ENCODE assay signal across 29 cellular contexts in the genomic region with DNA sequence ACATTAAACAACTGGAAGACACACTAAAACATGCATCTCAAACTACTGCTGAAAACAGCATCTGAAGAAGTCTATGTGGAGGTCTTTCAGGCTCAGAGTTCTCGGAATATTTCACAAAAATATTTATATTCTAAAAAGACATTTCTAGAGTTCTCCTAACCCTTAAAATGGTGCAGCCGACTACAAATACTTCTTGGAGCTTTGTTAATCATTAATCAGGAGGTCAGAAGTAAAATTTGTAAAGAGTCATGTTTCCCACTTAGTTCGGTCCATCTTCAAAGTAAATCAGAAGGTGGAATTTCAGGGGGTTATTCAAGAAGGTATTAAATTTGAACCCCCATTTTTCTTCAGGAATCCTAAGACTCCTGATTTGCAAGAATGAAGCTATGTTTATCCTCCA.
"Had no signal": no experiment of that assay in that cellular context is flagged by ENCODE, and none has a peak within 500 bp of the region (broad histone marks: within the 10 kb centered on the region; RNA-seq: fewer than 3 reads in every experiment).

No MANE protein-coding gene starts in this region.

- H3K4me3 ChIP-seq: adrenal gland, body of pancreas, esophagus muscularis mucosa, gastroesophageal sphincter, heart right ventricle had no signal

- DNase-seq: activated CD4-positive, alpha-beta memory T cell treated with anti-CD3 and anti-CD28 coated beads for 36 hours; activated CD4-positive, alpha-beta T cell treated with anti-CD3 and anti-CD28 coated beads for 36 hours; activated CD4-positive, alpha-beta T cell treated with anti-CD3 and anti-CD28 coated beads, Interleukin-2, amount 10 ng/mL, durations not matched to agents 24 days and 14 days; activated CD4-positive, CD25-positive, alpha-beta regulatory T cell; activated CD4-positive, CD25-positive, alpha-beta regulatory T cell treated with anti-CD3 and anti-CD28 coated beads, Interleukin-2, amount 50 U/mL, for 72 hours; activated CD8-positive, alpha-beta memory T cell treated with anti-CD3 and anti-CD28 coated beads, Interleukin-2, amount 10 ng/mL, durations not matched to agents 7 days and 5 days; activated CD8-positive, alpha-beta memory T cell treated with anti-CD3 and anti-CD28 coated beads, Interleukin-2, amount 50 U/mL, for 4 hours; activated CD8-positive, alpha-beta T cell treated with anti-CD3 and anti-CD28 coated beads, Interleukin-2, amount 10 ng/mL, durations not matched to agents 7 days and 5 days; activated effector memory CD4-positive, alpha-beta T cell treated with anti-CD3 and anti-CD28 coated beads, Interleukin-2, amount 50 U/mL, for 16 hours; activated naive CD4-positive, alpha-beta T cell treated with anti-CD3 and anti-CD28 coated beads for 36 hours; activated naive CD8-positive, alpha-beta T cell treated with anti-CD3 and anti-CD28 coated beads for 36 hours; activated naive CD8-positive, alpha-beta T cell treated with anti-CD3 and anti-CD28 coated beads, Interleukin-2, amount 50 U/mL, for 24 hours; activated T-cell treated with anti-CD3 and anti-CD28 coated beads, Interleukin-2, amount 50 U/mL, for 1 hour; activated T-cell treated with anti-CD3 and anti-CD28 coated beads, Interleukin-2, amount 50 U/mL, for 48 hours; adrenal gland; amygdala; aorta; body of pancreas; caudate nucleus; cortex of kidney; dermis blood vessel endothelial cell; effector CD4-positive, alpha-beta T cell; effector memory CD8-positive, alpha-beta T cell; erythroblast; foreskin melanocyte; heart right ventricle; T-helper 2 cell had no signal

- ATAC-seq: activated CD4-positive, alpha-beta T cell treated with anti-CD3 and anti-CD28 coated beads for 36 hours; activated CD8-positive, alpha-beta memory T cell treated with anti-CD3 and anti-CD28 coated beads, Interleukin-2, amount 10 ng/mL, durations not matched to agents 7 days and 5 days; activated CD8-positive, alpha-beta T cell treated with anti-CD3 and anti-CD28 coated beads, Interleukin-2, amount 10 ng/mL, durations not matched to agents 7 days and 5 days; activated naive CD8-positive, alpha-beta T cell treated with anti-CD3 and anti-CD28 coated beads, Interleukin-2, amount 50 U/mL, for 24 hours; body of pancreas; effector memory CD8-positive, alpha-beta T cell; gastroesophageal sphincter; heart right ventricle had no signal
